In the genomic region with DNA sequence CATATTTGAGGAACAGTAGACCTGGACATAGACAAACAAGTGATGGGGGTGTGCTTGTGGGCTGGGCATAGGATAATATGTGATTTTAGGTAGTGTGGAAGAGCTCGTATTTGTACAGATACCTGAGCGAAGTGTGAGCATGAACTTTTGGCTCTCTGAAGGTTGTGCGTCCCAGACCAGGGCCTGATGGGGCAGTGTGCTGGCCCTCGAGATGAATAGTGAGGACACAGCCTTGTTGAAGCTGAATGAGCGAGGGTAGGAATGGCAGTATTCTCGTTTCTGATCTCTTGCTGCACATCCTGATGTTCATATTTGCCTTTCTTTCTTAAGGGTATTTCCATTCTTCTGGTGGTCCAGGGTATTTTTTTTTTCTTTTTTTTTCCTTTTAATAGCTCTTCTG, we compare ENCODE assay signal across 22 cellular contexts.
"Had no signal": no experiment of that assay in that cellular context is flagged by ENCODE, and none has a peak within 500 bp of the region (broad histone marks: within the 10 kb centered on the region; RNA-seq: fewer than 3 reads in every experiment).

No MANE protein-coding gene starts in this region.

- H3K4me3 Mint-ChIP-seq: naive thymus-derived CD8-positive, alpha-beta T cell; stimulated activated memory B cell treated with anti-CD40 and anti-IgM and Interleukin-4, amounts not matched to agents 10 μg/mL and 1 μg/mL and 100 μg/mL, for 72 hours; stimulated activated naive CD8-positive, alpha-beta T cell treated with anti-CD3 and anti-CD28 coated beads, Interleukin-15, Interleukin-2, amounts not matched to agents 100 ng/mL and 50 ng/mL, for 24 hours had no signal

- H3K79me2 ChIP-seq: parathyroid adenoma had no signal

- H3K9ac ChIP-seq: parathyroid adenoma had no signal

- H3K36me3 ChIP-seq: gastroesophageal sphincter, prostate gland, right lobe of liver had no signal

- H3K9me3 Mint-ChIP-seq: naive thymus-derived CD8-positive, alpha-beta T cell; stimulated activated memory B cell treated with anti-CD40 and anti-IgM and Interleukin-4, amounts not matched to agents 10 μg/mL and 1 μg/mL and 100 μg/mL, for 72 hours; stimulated activated naive CD8-positive, alpha-beta T cell treated with anti-CD3 and anti-CD28 coated beads, Interleukin-15, Interleukin-2, amounts not matched to agents 100 ng/mL and 50 ng/mL, for 24 hours had no signal

- H3K4me1 ChIP-seq: parathyroid adenoma, prostate gland had no signal

- H3K27me3 ChIP-seq: dorsolateral prefrontal cortex, esophagus squamous epithelium, gastroesophageal sphincter, right lobe of liver, transverse colon had no signal

- H3K9me3 ChIP-seq: esophagus squamous epithelium, gastroesophageal sphincter, mucosa of descending colon, prostate gland, right lobe of liver, transverse colon had no signal

- H3K4me3 ChIP-seq: dorsolateral prefrontal cortex, esophagus squamous epithelium, gastroesophageal sphincter, mucosa of descending colon, prostate gland, right lobe of liver, transverse colon had no signal

- ATAC-seq: gastroesophageal sphincter; left lobe of liver; mucosa of descending colon; naive thymus-derived CD8-positive, alpha-beta T cell; right lobe of liver; stimulated activated memory B cell treated with anti-CD40 and anti-IgM and Interleukin-4, amounts not matched to agents 10 μg/mL and 1 μg/mL and 100 μg/mL, for 72 hours had no signal

- H2AFZ ChIP-seq: parathyroid adenoma had no signal

- H3K27ac Mint-ChIP-seq: stimulated activated memory B cell treated with anti-CD40 and anti-IgM and Interleukin-4, amounts not matched to agents 10 μg/mL and 1 μg/mL and 100 μg/mL, for 72 hours; stimulated activated naive CD8-positive, alpha-beta T cell treated with anti-CD3 and anti-CD28 coated beads, Interleukin-15, Interleukin-2, amounts not matched to agents 100 ng/mL and 50 ng/mL, for 24 hours had no signal

- DNase-seq: cortex of kidney; dorsolateral prefrontal cortex; effector CD8-positive, alpha-beta T cell; esophagus squamous epithelium; foreskin fibroblast; glutamatergic neuron; islet precursor cell; mammary epithelial cell; mucosa of descending colon; naive thymus-derived CD8-positive, alpha-beta T cell; retina; right lobe of liver; stimulated activated CD4-positive, alpha-beta T cell treated with anti-CD3 and anti-CD28 coated beads, Interleukin-15, amount 100 ng/mL, for 24 hours; stimulated activated CD4-positive, alpha-beta T cell treated with anti-CD3 and anti-CD28 coated beads, Interleukin-1b, Interleukin-23, amount 100 ng/mL, for 48 hours; stimulated activated CD4-positive, alpha-beta T cell treated with anti-CD3 and anti-CD28 coated beads, Interleukin-4, amount 100 ng/mL, for 24 hours; transverse colon had no signal

- H3K27me3 Mint-ChIP-seq: naive thymus-derived CD8-positive, alpha-beta T cell; stimulated activated memory B cell treated with anti-CD40 and anti-IgM and Interleukin-4, amounts not matched to agents 10 μg/mL and 1 μg/mL and 100 μg/mL, for 72 hours; stimulated activated naive CD8-positive, alpha-beta T cell treated with anti-CD3 and anti-CD28 coated beads, Interleukin-15, Interleukin-2, amounts not matched to agents 100 ng/mL and 50 ng/mL, for 24 hours had no signal

- H3K27ac ChIP-seq: dorsolateral prefrontal cortex, esophagus squamous epithelium, gastroesophageal sphincter, parathyroid adenoma, prostate gland, right lobe of liver, transverse colon had no signal
